8 cellular contexts compared by ENCODE assay signal in genomic region chr14:23094666-23095195, GRCh38. TPM values are rescaled to one million over a fixed set of nuclear protein-coding genes. Genes with fewer than 3 reads are reported as not detected.
A peak's percentile ranks its signal among the peaks of the same experiment; 100 is the strongest.
DNase-seq lines count a peak whose midpoint lies in the region; ATAC-seq and TF ChIP-seq lines count a peak whose summit lies in the region.

TSS of gene ACIN1 (minus strand) at chr14:23095136. CDS start at chr14:23095112, 24 bp downstream.

- ATAC-seq in GM18508 (IDR thresholded peaks at IDR 0.05; ENCODE audit: insufficient read depth, unreplicated experiment) (peak; percentile 25), HG02870 (IDR thresholded peaks at IDR 0.05; ENCODE audit: unreplicated experiment) (peak; percentile 29), RWPE2 (ENCODE audit: low read depth) (peak; percentile 54), left lobe of liver (peak; percentile 69)

- H3K9me3 ChIP-seq in RWPE2 (ENCODE audit: severe bottlenecking) = no peaks in the 10 kb centered on the region

- peak within 1 kb of the TSS; percentile 82 for H3K27ac ChIP-seq in RWPE2 (ENCODE audit: poor library complexity, severe bottlenecking)

- TF ChIP-seq CTCF in RWPE2 (IDR thresholded peaks at IDR 0.05; ENCODE audit: poor library complexity, severe bottlenecking) (peak; percentile 3), cardiac fibroblast (IDR thresholded peaks at IDR 0.05; ENCODE audit: low read depth, low read length) (no peak)

- DNase-seq in RWPE2 (ENCODE audit: low spot score) (peak; percentile 90), cardiac fibroblast (ENCODE audit: low read depth in 2 of 2) (peak; percentile 90 to 93), left lobe of liver (ENCODE audit: low spot score) (no peak), NAMALWA (ENCODE audit: low spot score) (no peak), DMS79 (lab: John Stamatoyannopoulos, UW) (no peak)
- peak; percentile 78 for DNase-seq in stimulated activated CD4-positive, alpha-beta T cell treated with anti-CD3 and anti-CD28 coated beads, Interleukin-4, amount 100 ng/mL, for 24 hours

- H3K27me3 ChIP-seq in RWPE2 (ENCODE audit: insufficient read depth, poor library complexity, severe bottlenecking) = no peaks in the 10 kb centered on the region

- peaks cover 65% of the 10 kb centered on the region for H3K36me3 ChIP-seq in RWPE2 (ENCODE audit: low read depth)

- peaks cover 13% of the 10 kb centered on the region for H3K4me1 ChIP-seq in RWPE2 (ENCODE audit: insufficient read depth, poor library complexity, severe bottlenecking)

- H3K4me3 ChIP-seq in RWPE2 (ENCODE audit: severe bottlenecking) (peak within 1 kb of the TSS; percentile 70), cardiac fibroblast (replicated peaks in 1 of 2; ENCODE audit: low read depth in 2 of 2, low read length in 2 of 2) (peak within 1 kb of the TSS; percentile 86 to 95)

RNA-seq across cellular contexts. Expression of gene ACIN1, which starts in this region (rescaled TPM):
- 48.2 TPM for total RNA-seq in left lobe of liver

Comparison
In these comparisons a context has a peak if more than half of its experiments do, and no peak if none do; other contexts are left out.
1. DNase-seq: peak in RWPE2 (single experiment), cardiac fibroblast (2 of 2) and stimulated activated CD4-positive, alpha-beta T cell treated with anti-CD3 and anti-CD28 coated beads, Interleukin-4, amount 100 ng/mL, for 24 hours (single experiment); none in left lobe of liver (single experiment), NAMALWA (single experiment) and DMS79 (single experiment).
2. Peak in every context shown above with its lines, with median percentiles within 50 percentile points of each other: ATAC-seq.